ENCODE assay signal across 1 cellular context in genomic region chr4:115233600-115233999, GRCh38.
TF ChIP-seq lines count a peak whose summit lies in the region.

No MANE protein-coding gene starts in this region.

TF ChIP-seq in GM12878, 131 proteins besides CTCF, POLR2A, EP300 and RAD21:
- TF ChIP-seq MLLT1 (IDR thresholded peaks at IDR 0.05) (no peak), SMC3 (IDR thresholded peaks at IDR 0.05; ENCODE audit: borderline replicate concordance, low read length) (no peak), STAT3 (IDR thresholded peaks at IDR 0.05; ENCODE audit: low read depth, low read length) (no peak), HDAC2 (IDR thresholded peaks at IDR 0.05) (no peak), BRCA1 (IDR thresholded peaks at IDR 0.05; ENCODE audit: low read depth, low read length) (no peak), GATAD2B (conservative IDR thresholded peaks at IDR 0.05; ENCODE audit: low read depth) (no peak), EED (IDR thresholded peaks at IDR 0.05; ENCODE audit: low read depth) (no peak), PBX3 (IDR thresholded peaks at IDR 0.05; ENCODE audit: insufficient replicate concordance, low read depth, low read length) (no peak), ZBTB33 (IDR thresholded peaks at IDR 0.05) (no peak), CUX1 (IDR thresholded peaks at IDR 0.05; ENCODE audit: insufficient replicate concordance, low read depth, low read length) (no peak), ZBTB4 (CRISPR knock-in tag; IDR thresholded peaks at IDR 0.05) (no peak), IRF3 (IDR thresholded peaks at IDR 0.05) (no peak), NR2C1 (IDR thresholded peaks at IDR 0.05) (no peak), CBX5 (IDR thresholded peaks at IDR 0.05; ENCODE audit: low read depth) (no peak)
